In the genomic region with DNA sequence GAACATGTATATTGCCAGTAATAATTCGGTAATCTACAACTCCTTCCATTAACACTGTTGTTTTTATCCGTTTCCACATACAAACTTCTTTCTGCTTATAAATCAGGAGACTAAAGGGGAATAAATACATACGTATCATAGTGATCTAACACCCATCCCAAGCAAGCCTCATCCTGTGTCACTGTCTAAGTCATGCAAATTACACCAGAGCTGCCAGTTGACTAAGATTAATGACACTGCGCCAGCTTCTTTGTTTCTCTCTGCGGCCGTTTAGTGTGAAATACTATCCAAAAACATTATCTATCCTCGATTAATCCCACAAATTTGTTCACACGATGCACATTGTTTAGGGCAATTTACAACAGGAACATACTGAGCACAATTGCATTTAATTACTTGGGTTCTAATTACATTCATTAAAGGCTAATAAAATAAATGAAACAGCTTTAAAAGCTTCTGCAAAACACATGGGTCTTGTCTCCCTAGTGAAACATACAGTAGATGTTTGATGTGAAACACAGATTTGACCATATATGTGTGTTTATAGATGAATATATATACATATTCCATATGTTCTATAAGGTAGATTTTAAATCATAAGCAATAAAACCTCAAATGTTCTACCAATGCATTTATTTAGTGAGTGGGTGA, we compare ENCODE assay signal across 14 cellular contexts. TPM values are rescaled to one million over a fixed set of nuclear protein-coding genes. Genes with fewer than 3 reads are reported as not detected.
DNase-seq lines count a peak whose midpoint lies in the region; ATAC-seq and TF ChIP-seq lines count a peak whose summit lies in the region.
"Had no signal": no experiment of that assay in that cellular context is flagged by ENCODE, and none has a peak within 500 bp of the region (broad histone marks: within the 10 kb centered on the region; RNA-seq: fewer than 3 reads in every experiment).

No MANE protein-coding gene starts in this region.

- H3K4me3 ChIP-seq in AG10803 (ENCODE audit: low read length) = no peak overlapping the region

- no peak for ATAC-seq in HG03432 (IDR thresholded peaks at IDR 0.05; ENCODE audit: unreplicated experiment)
- ATAC-seq in left ventricle myocardium superior = no peak

- peak; percentile 20 for DNase-seq in AG10803 (ENCODE audit: low read depth)
- peak; percentile 18 for DNase-seq in M059J (ENCODE audit: low read depth)
- peak; percentile 45 for DNase-seq in NCI-H82 treated with DMSO at 0.1 percent for 48 hours (lab: John Stamatoyannopoulos, UW; ENCODE audit: unreplicated experiment)
- DNase-seq in fibroblast of gingiva (ENCODE audit: low read depth) = peak; percentile 2
- DNase-seq in mucosa of gallbladder (ENCODE audit: low spot score) = no peak
- DNase-seq in left ventricle myocardium superior = no peak
- DNase-seq in AML-193 (lab: John Stamatoyannopoulos, UW) = no peak
- DNase-seq: activated CD4-positive, alpha-beta T cell treated with anti-CD3 and anti-CD28 coated beads for 4 hours; activated naive CD8-positive, alpha-beta T cell treated with anti-CD3 and anti-CD28 coated beads for 36 hours; activated T-cell treated with anti-CD3 and anti-CD28 coated beads for 4 hours; glutamatergic neuron; KBM-7; T-helper 2 cell had no signal

- intact Hi-C loops in left ventricle myocardium superior (cut with micrococcal nuclease) = no loop called here

- no peak for TF ChIP-seq CTCF in AG10803 (conservative IDR thresholded peaks at IDR 0.05; ENCODE audit: low read length)

RNA-seq across cellular contexts. Expression of gene CDIN1, which starts 51.8 kb away (rescaled TPM):
- total RNA-seq in M059J (2014; rRNA removed; shearing (Covaris generic)) = 13.8 and 17.2 TPM in 2 replicates
- total RNA-seq in mucosa of gallbladder (17.4 TPM), left ventricle myocardium superior (113 TPM)

Comparison
In these comparisons a context has a peak if more than half of its experiments do, and no peak if none do; other contexts are left out.
1. DNase-seq: peak in AG10803 (single experiment), M059J (single experiment), NCI-H82 treated with DMSO at 0.1 percent for 48 hours (single experiment) and fibroblast of gingiva (single experiment); none in mucosa of gallbladder (single experiment), left ventricle myocardium superior (single experiment) and AML-193 (0 of 2).